In the genomic region with DNA sequence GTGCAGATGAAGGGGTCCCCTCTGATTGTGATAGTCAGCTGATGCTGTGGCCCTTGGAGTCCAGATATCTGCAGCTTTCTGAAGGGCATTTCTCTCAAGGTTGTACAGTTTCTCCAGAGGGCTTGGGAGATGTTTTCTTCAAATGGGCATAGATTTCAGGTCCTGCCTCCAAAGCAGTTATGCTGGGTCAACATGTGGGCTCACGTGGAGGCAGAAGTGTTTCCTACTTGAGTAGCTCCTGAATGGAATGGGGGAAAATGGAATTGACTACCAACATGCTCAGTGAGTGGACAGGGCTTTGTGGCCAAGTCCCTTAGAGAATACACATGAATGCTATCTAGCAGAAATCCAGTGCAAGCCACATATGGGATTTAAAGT, we compare ENCODE assay signal across 1 cellular context.
TF ChIP-seq lines count a peak whose summit lies in the region.

No MANE protein-coding gene starts in this region.

TF ChIP-seq in IMR-90, 13 proteins besides CTCF, POLR2A, EP300 and RAD21:
- TF ChIP-seq, protein P1, sequence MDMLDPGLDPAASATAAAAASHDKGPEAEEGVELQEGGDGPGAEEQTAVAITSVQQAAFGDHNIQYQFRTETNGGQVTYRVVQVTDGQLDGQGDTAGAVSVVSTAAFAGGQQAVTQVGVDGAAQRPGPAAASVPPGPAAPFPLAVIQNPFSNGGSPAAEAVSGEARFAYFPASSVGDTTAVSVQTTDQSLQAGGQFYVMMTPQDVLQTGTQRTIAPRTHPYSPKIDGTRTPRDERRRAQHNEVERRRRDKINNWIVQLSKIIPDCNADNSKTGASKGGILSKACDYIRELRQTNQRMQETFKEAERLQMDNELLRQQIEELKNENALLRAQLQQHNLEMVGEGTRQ (IDR thresholded peaks at IDR 0.05; ENCODE audit: low read depth, low read length) = no peak
- no peak for TF ChIP-seq CEBPB (IDR thresholded peaks at IDR 0.05; ENCODE audit: low read depth, low read length)
- TF ChIP-seq MAZ (IDR thresholded peaks at IDR 0.05; ENCODE audit: borderline replicate concordance, low read depth, low read length) = no peak
- no peak for TF ChIP-seq FOS (IDR thresholded peaks at IDR 0.05; ENCODE audit: low read depth, low read length)
- no peak for TF ChIP-seq RCOR1 (IDR thresholded peaks at IDR 0.05; ENCODE audit: insufficient replicate concordance, low read length)
- no peak for TF ChIP-seq MAFK (IDR thresholded peaks at IDR 0.05; ENCODE audit: low read depth, low read length)
- TF ChIP-seq BHLHE40 (IDR thresholded peaks at IDR 0.05; ENCODE audit: low read depth, low read length) = no peak
- no peak for TF ChIP-seq CHD1 (IDR thresholded peaks at IDR 0.05; ENCODE audit: low read depth, low read length)
- no peak for TF ChIP-seq SMC3 (IDR thresholded peaks at IDR 0.05; ENCODE audit: low read depth, low read length)
- no peak for TF ChIP-seq MXI1 (IDR thresholded peaks at IDR 0.05; ENCODE audit: borderline replicate concordance, low read depth, low read length)
- no peak for TF ChIP-seq RFX5 (IDR thresholded peaks at IDR 0.05; ENCODE audit: low read depth, low read length)
- TF ChIP-seq, protein P2, sequence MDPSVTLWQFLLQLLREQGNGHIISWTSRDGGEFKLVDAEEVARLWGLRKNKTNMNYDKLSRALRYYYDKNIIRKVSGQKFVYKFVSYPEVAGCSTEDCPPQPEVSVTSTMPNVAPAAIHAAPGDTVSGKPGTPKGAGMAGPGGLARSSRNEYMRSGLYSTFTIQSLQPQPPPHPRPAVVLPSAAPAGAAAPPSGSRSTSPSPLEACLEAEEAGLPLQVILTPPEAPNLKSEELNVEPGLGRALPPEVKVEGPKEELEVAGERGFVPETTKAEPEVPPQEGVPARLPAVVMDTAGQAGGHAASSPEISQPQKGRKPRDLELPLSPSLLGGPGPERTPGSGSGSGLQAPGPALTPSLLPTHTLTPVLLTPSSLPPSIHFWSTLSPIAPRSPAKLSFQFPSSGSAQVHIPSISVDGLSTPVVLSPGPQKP (IDR thresholded peaks at IDR 0.05; ENCODE audit: borderline replicate concordance, low read depth, low read length) = no peak
- TF ChIP-seq NFE2L2 (IDR thresholded peaks at IDR 0.05; ENCODE audit: low read depth, low read length) = no peak
